In genomic region chr7:16945372-16945771, GRCh38 we compare ENCODE assay signal across 21 cellular contexts.
A peak's percentile ranks its signal among the peaks of the same experiment; 100 is the strongest.
DNase-seq lines count a peak whose midpoint lies in the region; ATAC-seq, FAIRE-seq and TF ChIP-seq lines count a peak whose summit lies in the region.
"Had no signal": no experiment of that assay in that cellular context is flagged by ENCODE, and none has a peak within 500 bp of the region (broad histone marks: within the 10 kb centered on the region; RNA-seq: fewer than 3 reads in every experiment).

No MANE protein-coding gene starts in this region.

- peaks cover 30 to 37% of the 10 kb centered on the region in 2 experiments for H3K9me3 ChIP-seq in H1 (ENCODE audit: insufficient read depth in 2 of 2, low read depth in 1 of 2, low read length in 1 of 2)
- peaks cover 22% of the 10 kb centered on the region for H3K9me3 ChIP-seq in mesenchymal stem cell (ENCODE audit: control insufficient read depth, low read length)
- H3K9me3 ChIP-seq: BE2C had no signal

- CTCF ChIA-PET in H1 (lab: Charles Lee; ENCODE audit: partially characterized antibody) = interaction anchor here (1.2 kb wide), 1 partner anchor 144 kb away, joined by 3 read pairs; no protein-coding TSS in a partner anchor

- H2BK5ac ChIP-seq in H1 (ENCODE audit: low read depth, low read length) = no peak overlapping the region
- no peak overlapping the region for H2BK5ac ChIP-seq in mesenchymal stem cell (ENCODE audit: low read depth, low read length, poor library complexity, severe bottlenecking)

- DNase-seq in COLO829 (ENCODE audit: low spot score) (peak; percentile 63), H1 (ENCODE audit: low read depth in 1 of 2, low spot score in 2 of 2) (no peak), mesenchymal stem cell (no peak), NCI-H524 (lab: John Stamatoyannopoulos, UW) (no peak)
- no peak for DNase-seq in activated CD8-positive, alpha-beta memory T cell treated with anti-CD3 and anti-CD28 coated beads for 24 hours
- DNase-seq: 8988T; ACHN; AML-193; BE2C; Caco-2; CD4-positive, alpha-beta memory T cell; DMS153; DND-41; H7; HCEC 1CT had no signal

- H3K4ac ChIP-seq in H1 (replicated peaks; ENCODE audit: insufficient read length, low read depth, low read length) = no peak overlapping the region
- H3K4ac ChIP-seq in mesenchymal stem cell (ENCODE audit: low read depth in 1 of 2, low read length in 2 of 2) = no peak overlapping the region

- no peak for TF ChIP-seq RAD21 in H1 (IDR thresholded peaks at IDR 0.05 in 1 of 2, conservative IDR thresholded peaks at IDR 0.05 in 1 of 2; ENCODE audit: low read depth in 2 of 2, low read length in 2 of 2)

- no peak overlapping the region for H2BK15ac ChIP-seq in H1 (ENCODE audit: low read length)
- H2BK15ac ChIP-seq in mesenchymal stem cell (ENCODE audit: low read depth, poor library complexity, severe bottlenecking) = no peak overlapping the region

- H3K79me1 ChIP-seq in H1 (ENCODE audit: low read depth, low read length) (no peaks in the 10 kb centered on the region; the same call in 1 of the 2 replicates), mesenchymal stem cell (replicated peaks; ENCODE audit: low read length, poor library complexity, severe bottlenecking) (no peaks in the 10 kb centered on the region)

- H3K4me1 ChIP-seq in H1 (replicated peaks in 1 of 4; ENCODE audit: control insufficient read depth in 3 of 4, insufficient read depth in 4 of 4, low read length in 3 of 4) = no peaks in the 10 kb centered on the region
- no peaks in the 10 kb centered on the region for H3K4me1 ChIP-seq in mesenchymal stem cell (ENCODE audit: control insufficient read depth, insufficient read depth, low read depth, low read length)
- H3K4me1 ChIP-seq: A549, BE2C, Caco-2 had no signal

- H4K91ac ChIP-seq in H1 (replicated peaks; ENCODE audit: insufficient read length, low read length) = no peak overlapping the region
- H4K91ac ChIP-seq in mesenchymal stem cell (ENCODE audit: low read length) = no peak overlapping the region

- H2BK120ac ChIP-seq in H1 (replicated peaks; ENCODE audit: low read depth, low read length) = no peak overlapping the region
- H2BK120ac ChIP-seq in mesenchymal stem cell (ENCODE audit: low read depth, low read length) = peak overlapping the region; percentile 49

- no peaks in the 10 kb centered on the region for H3K23me2 ChIP-seq in H1 (ENCODE audit: low read depth, low read length)

- H2AK5ac ChIP-seq in H1 (ENCODE audit: low read depth, low read length) (no peak overlapping the region), mesenchymal stem cell (ENCODE audit: low read length, severe bottlenecking) (no peak overlapping the region)

- H3K4me3 ChIP-seq in H1 (ENCODE audit: extremely low read depth in 1 of 4, insufficient read depth in 2 of 4, low read depth in 3 of 4, low read length in 4 of 4) (no peak overlapping the region), mesenchymal stem cell (ENCODE audit: insufficient read depth in 1 of 2, low read depth in 1 of 2, low read length in 2 of 2) (no peak overlapping the region)
- H3K4me3 ChIP-seq: A549; BLaER1 treated with 17β-estradiol and CSF1 and Interleukin-3, amounts not matched to agents 10 nM and 100 nM; GM23338 had no signal

- ATAC-seq in GM21447 (IDR thresholded peaks at IDR 0.05; ENCODE audit: unreplicated experiment) = no peak
- ATAC-seq: A549, GM23338 had no signal

- TF ChIP-seq CTCF in H1 (IDR thresholded peaks at IDR 0.05; ENCODE audit: control extremely low read depth in 1 of 3, insufficient read depth in 1 of 3, low read depth in 1 of 3, low read length in 3 of 3) = no peak

- H3K36me3 ChIP-seq in H1 (ENCODE audit: control insufficient read depth in 2 of 4, insufficient read depth in 4 of 4, low read length in 3 of 4) = no peaks in the 10 kb centered on the region
- peaks cover 0 to 7% of the 10 kb centered on the region in 2 experiments for H3K36me3 ChIP-seq in mesenchymal stem cell (ENCODE audit: control insufficient read depth in 1 of 2, insufficient read depth in 2 of 2, low read depth in 1 of 2, low read length in 2 of 2)
- H3K36me3 ChIP-seq: BE2C had no signal

- H4K8ac ChIP-seq in H1 (ENCODE audit: extremely low read depth, insufficient read depth, low read length) (no peak overlapping the region), mesenchymal stem cell (ENCODE audit: low read length) (no peak overlapping the region)

- H4K5ac ChIP-seq in H1 (ENCODE audit: insufficient read length, low read depth, low read length) = no peak overlapping the region

- no peak overlapping the region for H3K18ac ChIP-seq in H1 (ENCODE audit: extremely low read depth, low read length)
- no peak overlapping the region for H3K18ac ChIP-seq in mesenchymal stem cell (ENCODE audit: low read depth in 1 of 2, low read length in 2 of 2)

- POLR2A ChIA-PET in H1 (lab: Charles Lee; ENCODE audit: partially characterized antibody) = no interaction called here

- H3K79me2 ChIP-seq in H1 (ENCODE audit: control insufficient read depth in 1 of 2, insufficient read depth in 2 of 2, low read length in 2 of 2) = no peaks in the 10 kb centered on the region

- no peak overlapping the region for H3K9ac ChIP-seq in H1 (replicated peaks in 1 of 4; ENCODE audit: extremely low read depth in 1 of 4, low read depth in 3 of 4, low read length in 3 of 4)
- H3K9ac ChIP-seq in mesenchymal stem cell (ENCODE audit: low read length) = no peak overlapping the region
- H3K9ac ChIP-seq: BLaER1 treated with 17β-estradiol and CSF1 and Interleukin-3, amounts not matched to agents 10 nM and 100 nM had no signal

- no peak overlapping the region for H3K14ac ChIP-seq in H1 (ENCODE audit: insufficient read length)
- H3K14ac ChIP-seq in mesenchymal stem cell (ENCODE audit: low read length in 2 of 2) = no peak overlapping the region

- H3K56ac ChIP-seq in H1 (replicated peaks; ENCODE audit: insufficient read length, low read depth, low read length) = no peak overlapping the region

- H3K23ac ChIP-seq in H1 (ENCODE audit: insufficient read length) = no peak overlapping the region
- H3K23ac ChIP-seq in mesenchymal stem cell (ENCODE audit: low read length in 2 of 2) = no peak overlapping the region

- TF ChIP-seq POLR2A in H1 (IDR thresholded peaks at IDR 0.05; ENCODE audit: control extremely low read depth in 1 of 2, low read depth in 2 of 2, low read length in 2 of 2) = no peak

- WGBS in H1 (ENCODE audit: extremely low coverage in 1 of 2, insufficient coverage in 1 of 2, insufficient read length in 1 of 2, insufficient replicate concordance in 2 of 2, low coverage in 1 of 2, low lambda C conversion rate in 2 of 2, missing lambda C conversion rate in 1 of 2), 2 experiments = 90% methylated on average over 5 of the region's 5 CpGs; no CpG with 5 or more reads in 1 of the 2 experiments
- WGBS in mesenchymal stem cell = 96% methylated on average over 5 of the region's 5 CpGs

- H2AFZ ChIP-seq in H1 (ENCODE audit: low read length) = 0 out of 2 replicates have a peak overlapping the region, but pooled peaks have one; percentile 37
- H2AFZ ChIP-seq in mesenchymal stem cell (ENCODE audit: low read depth, low read length) = no peak overlapping the region
- H2AFZ ChIP-seq: GM23338 had no signal

- no peaks in the 10 kb centered on the region for H4K20me1 ChIP-seq in H1 (replicated peaks in 1 of 2; ENCODE audit: control insufficient read depth in 1 of 2, insufficient read depth in 2 of 2, low read length in 2 of 2)
- H4K20me1 ChIP-seq: BLaER1 treated with 17β-estradiol and CSF1 and Interleukin-3, amounts not matched to agents 10 nM and 100 nM had no signal

- H2BK20ac ChIP-seq in H1 (ENCODE audit: low read length) = no peak overlapping the region

- H3K4me2 ChIP-seq in H1 (ENCODE audit: insufficient read depth in 1 of 2, low read depth in 2 of 2, low read length in 2 of 2) (no peak overlapping the region), mesenchymal stem cell (ENCODE audit: low read length, poor library complexity, severe bottlenecking) (no peak overlapping the region)
- H3K4me2 ChIP-seq: A549, GM23338 had no signal

- no peak for TF ChIP-seq EP300 in H1 (IDR thresholded peaks at IDR 0.05; ENCODE audit: borderline replicate concordance in 1 of 2, low read depth in 2 of 2, low read length in 2 of 2)

- H2BK12ac ChIP-seq in H1 (ENCODE audit: low read depth, low read length) (no peak overlapping the region), mesenchymal stem cell (ENCODE audit: low read length in 2 of 2) (no peak overlapping the region)

- H3K27ac ChIP-seq in H1 (ENCODE audit: low read depth, low read length) (no peak overlapping the region), mesenchymal stem cell (ENCODE audit: low read length, poor library complexity, severe bottlenecking) (no peak overlapping the region)
- H3K27ac ChIP-seq: A549; BLaER1 treated with 17β-estradiol and CSF1 and Interleukin-3, amounts not matched to agents 10 nM and 100 nM had no signal

- FAIRE-seq in H1 (lab: Jason Lieb, UNC) = no peak
- FAIRE-seq: A549, G401.6, GM12892 had no signal

- H3K27me3 ChIP-seq in H1 (replicated peaks in 1 of 4; ENCODE audit: control insufficient read depth in 3 of 4, extremely low read depth in 1 of 4, insufficient read depth in 3 of 4, low read length in 3 of 4) = no peaks in the 10 kb centered on the region
- no peaks in the 10 kb centered on the region for H3K27me3 ChIP-seq in mesenchymal stem cell (ENCODE audit: control insufficient read depth in 1 of 2, insufficient read depth in 1 of 2, low read length in 2 of 2)
- H3K27me3 ChIP-seq: BE2C; BLaER1 treated with 17β-estradiol and CSF1 and Interleukin-3, amounts not matched to agents 10 nM and 100 nM had no signal

TF ChIP-seq in H1, 55 proteins besides CTCF, POLR2A, EP300 and RAD21 (continues in another document):
- TF ChIP-seq TAF1 (IDR thresholded peaks at IDR 0.05; ENCODE audit: low read depth, low read length) (no peak), JUND (IDR thresholded peaks at IDR 0.05; ENCODE audit: low read length) (no peak)
